In genomic region chr2:196362973-196363549, GRCh38 we compare ENCODE assay signal across 31 cellular contexts.
"Had no signal": no experiment of that assay in that cellular context is flagged by ENCODE, and none has a peak within 500 bp of the region (broad histone marks: within the 10 kb centered on the region; RNA-seq: fewer than 3 reads in every experiment).

No MANE protein-coding gene starts in this region.

- H3K4me3 ChIP-seq: adrenal gland, body of pancreas, breast epithelium, Peyer's patch had no signal

- H3K27me3 ChIP-seq: adrenal gland, body of pancreas, breast epithelium, Peyer's patch had no signal

- ATAC-seq: activated naive CD4-positive, alpha-beta T cell treated with anti-CD3 and anti-CD28 coated beads, Interleukin-2, amount 50 U/mL, for 72 hours; activated T-cell treated with anti-CD3 and anti-CD28 coated beads, Interleukin-2, amount 50 U/mL, for 4 hours; body of pancreas had no signal

- H3K36me3 ChIP-seq: adrenal gland, breast epithelium, Peyer's patch, WERI-Rb-1 had no signal

- H3K4me1 ChIP-seq: adrenal gland, body of pancreas, breast epithelium, Peyer's patch had no signal

- H3K27ac ChIP-seq: adrenal gland, body of pancreas, breast epithelium, Peyer's patch, WERI-Rb-1 had no signal

- DNase-seq: activated CD4-positive, alpha-beta memory T cell treated with anti-CD3 and anti-CD28 coated beads for 36 hours; activated CD4-positive, alpha-beta T cell treated with anti-CD3 and anti-CD28 coated beads for 1 hour; activated CD4-positive, alpha-beta T cell treated with anti-CD3 and anti-CD28 coated beads, Interleukin-2, amount 10 ng/mL, durations not matched to agents 7 days and 5 days; activated CD4-positive, CD25-positive, alpha-beta regulatory T cell; activated CD8-positive, alpha-beta memory T cell treated with anti-CD3 and anti-CD28 coated beads, Interleukin-2, amount 50 U/mL, for 4 hours; activated gamma-delta T cell treated with Interleukin-2 at 50 U/mL for 16 hours; activated naive CD4-positive, alpha-beta T cell treated with anti-CD3 and anti-CD28 coated beads for 36 hours; activated T-cell treated with anti-CD3 and anti-CD28 coated beads for 4 hours; activated T-cell treated with anti-CD3 and anti-CD28 coated beads, Interleukin-2, amount 50 U/mL, for 4 hours; adrenal gland; body of pancreas; central memory CD4-positive, alpha-beta T cell; NCI-H1092 treated with DMSO at 0.1 percent for 48 hours; NCI-H1417; NCI-H146; NCI-H187 treated with DMSO at 0.1 percent for 48 hours; NCI-H2081; NCI-H226; NCI-H524 treated with DMSO at 0.1 percent for 48 hours; NCI-H748 treated with DMSO at 0.1 percent for 48 hours; NK-92 treated with Interleukin-12 subunit alpha and Interleukin-12 subunit beta, amount 100 ng/mL, for 24 hours; PC-3; Peyer's patch; RPMI8226; SW 1271; T-helper 1 cell; T-helper 2 cell; T-helper 9 cell; WERI-Rb-1 had no signal

- H3K9me3 ChIP-seq: adrenal gland, body of pancreas, breast epithelium, Peyer's patch had no signal
